In the genomic region with DNA sequence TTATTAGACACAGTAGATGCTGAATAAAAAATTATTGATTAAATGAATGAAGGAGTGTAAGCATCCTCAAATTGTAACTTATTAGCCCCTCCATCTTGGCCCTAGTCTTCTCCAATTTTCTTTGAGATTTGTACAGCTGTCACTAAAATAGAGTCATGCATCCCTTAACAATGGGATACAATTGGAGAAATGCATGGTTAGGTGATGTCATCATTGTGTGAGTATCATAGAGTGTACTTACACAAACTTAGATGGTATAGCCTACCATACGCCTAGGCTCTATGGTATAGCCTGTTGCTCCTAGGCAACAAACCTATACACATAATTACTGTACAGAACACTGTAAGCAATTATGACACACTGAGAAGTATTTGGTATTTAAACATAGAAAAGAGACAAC, we compare ENCODE assay signal across 32 cellular contexts. TPM values are rescaled to one million over a fixed set of nuclear protein-coding genes. Genes with fewer than 3 reads are reported as not detected.
"Had no signal": no experiment of that assay in that cellular context is flagged by ENCODE, and none has a peak within 500 bp of the region (broad histone marks: within the 10 kb centered on the region; RNA-seq: fewer than 3 reads in every experiment).

No MANE protein-coding gene starts in this region.

- H3K9me3 ChIP-seq: ascending aorta had no signal

- H3K27ac Mint-ChIP-seq: activated B cell treated with CpG ODN at 0.5 μM for 24 hours; activated CD4-positive, alpha-beta memory T cell treated with anti-CD3 and anti-CD28 coated beads for 36 hours; activated CD4-positive, alpha-beta T cell treated with anti-CD3 and anti-CD28 coated beads, Interleukin-2, amount 10 ng/mL, durations not matched to agents 24 days and 14 days; activated CD8-positive, alpha-beta T cell treated with anti-CD3 and anti-CD28 coated beads for 36 hours; activated naive CD4-positive, alpha-beta T cell treated with anti-CD3 and anti-CD28 coated beads, Interleukin-2, amount 10 ng/mL, durations not matched to agents 7 days and 5 days; activated naive CD4-positive, alpha-beta T cell treated with anti-CD3 and anti-CD28 coated beads, Interleukin-2, amount 50 U/mL, for 24 hours; activated naive CD8-positive, alpha-beta T cell; activated naive CD8-positive, alpha-beta T cell treated with anti-CD3 and anti-CD28 coated beads, Interleukin-2, amount 10 ng/mL, durations not matched to agents 7 days and 5 days; activated naive CD8-positive, alpha-beta T cell treated with anti-CD3 and anti-CD28 coated beads, Interleukin-2, amount 50 U/mL, for 24 hours; activated T-cell treated with anti-CD3 and anti-CD28 coated beads, Interleukin-2, amount 50 U/mL, for 24 hours; activated T-helper 2 cell treated with anti-CD3 and anti-CD28 coated beads, Interferon-gamma antibody, Interleukin-2, Interleukin-4, amounts not matched to agents 10 μg/mL and 5 μg/mL and 100 μg/mL, durations not matched to agents 14 hours and 24 hours and 36 hours; brain; T-helper 1 cell treated with Interleukin-12 subunit alpha and Interleukin-12 subunit beta and Interleukin-4 antibody, amounts not matched to agents 30 μg/mL and 1 μg/mL, for 36 hours; T-helper 2 cell treated with Interferon-gamma antibody and Interleukin-4, amounts not matched to agents 5 μg/mL and 100 μg/mL, for 36 hours had no signal

- H3K9me3 Mint-ChIP-seq: activated CD4-positive, alpha-beta T cell treated with anti-CD3 and anti-CD28 coated beads, Interleukin-2, amount 10 ng/mL, durations not matched to agents 24 days and 14 days; activated naive CD4-positive, alpha-beta T cell treated with anti-CD3 and anti-CD28 coated beads, Interleukin-2, amount 10 ng/mL, durations not matched to agents 7 days and 5 days; activated naive CD8-positive, alpha-beta T cell treated with anti-CD3 and anti-CD28 coated beads, Interleukin-2, amount 10 ng/mL, durations not matched to agents 7 days and 5 days; activated naive CD8-positive, alpha-beta T cell treated with anti-CD3 and anti-CD28 coated beads, Interleukin-2, amount 50 U/mL, for 24 hours; activated T-helper 2 cell treated with anti-CD3 and anti-CD28 coated beads, Interferon-gamma antibody, Interleukin-2, Interleukin-4, amounts not matched to agents 10 μg/mL and 5 μg/mL and 100 μg/mL, durations not matched to agents 14 hours and 24 hours and 36 hours; T-helper 1 cell treated with Interleukin-12 subunit alpha and Interleukin-12 subunit beta and Interleukin-4 antibody, amounts not matched to agents 30 μg/mL and 1 μg/mL, for 36 hours; T-helper 2 cell treated with Interferon-gamma antibody and Interleukin-4, amounts not matched to agents 5 μg/mL and 100 μg/mL, for 36 hours had no signal

- H3K27me3 ChIP-seq: ascending aorta had no signal

- H3K4me3 Mint-ChIP-seq: activated B cell treated with CpG ODN at 0.5 μM for 24 hours; activated CD4-positive, alpha-beta memory T cell treated with anti-CD3 and anti-CD28 coated beads for 36 hours; activated CD4-positive, alpha-beta T cell treated with anti-CD3 and anti-CD28 coated beads, Interleukin-2, amount 10 ng/mL, durations not matched to agents 24 days and 14 days; activated CD8-positive, alpha-beta T cell treated with anti-CD3 and anti-CD28 coated beads for 36 hours; activated naive CD4-positive, alpha-beta T cell treated with anti-CD3 and anti-CD28 coated beads, Interleukin-2, amount 10 ng/mL, durations not matched to agents 7 days and 5 days; activated naive CD4-positive, alpha-beta T cell treated with anti-CD3 and anti-CD28 coated beads, Interleukin-2, amount 50 U/mL, for 24 hours; activated naive CD8-positive, alpha-beta T cell; activated naive CD8-positive, alpha-beta T cell treated with anti-CD3 and anti-CD28 coated beads, Interleukin-2, amount 10 ng/mL, durations not matched to agents 7 days and 5 days; activated naive CD8-positive, alpha-beta T cell treated with anti-CD3 and anti-CD28 coated beads, Interleukin-2, amount 50 U/mL, for 24 hours; activated T-cell treated with anti-CD3 and anti-CD28 coated beads, Interleukin-2, amount 50 U/mL, for 24 hours; brain; T-helper 1 cell treated with Interleukin-12 subunit alpha and Interleukin-12 subunit beta and Interleukin-4 antibody, amounts not matched to agents 30 μg/mL and 1 μg/mL, for 36 hours; T-helper 2 cell treated with Interferon-gamma antibody and Interleukin-4, amounts not matched to agents 5 μg/mL and 100 μg/mL, for 36 hours had no signal

- ATAC-seq: activated naive CD8-positive, alpha-beta T cell treated with anti-CD3 and anti-CD28 coated beads, Interleukin-2, amount 50 U/mL, for 24 hours had no signal

- H3K27ac ChIP-seq: ascending aorta, VCaP had no signal

- H3K4me3 ChIP-seq: ascending aorta had no signal

- FAIRE-seq: TTC549 had no signal

- H3K36me3 Mint-ChIP-seq: activated CD4-positive, alpha-beta memory T cell treated with anti-CD3 and anti-CD28 coated beads for 36 hours; activated naive CD4-positive, alpha-beta T cell treated with anti-CD3 and anti-CD28 coated beads, Interleukin-2, amount 10 ng/mL, durations not matched to agents 7 days and 5 days; activated naive CD4-positive, alpha-beta T cell treated with anti-CD3 and anti-CD28 coated beads, Interleukin-2, amount 50 U/mL, for 24 hours; activated naive CD8-positive, alpha-beta T cell treated with anti-CD3 and anti-CD28 coated beads, Interleukin-2, amount 10 ng/mL, durations not matched to agents 7 days and 5 days; brain had no signal

- H3K36me3 ChIP-seq: ascending aorta had no signal

- H3K4me1 Mint-ChIP-seq: activated B cell treated with CpG ODN at 0.5 μM for 24 hours; activated CD4-positive, alpha-beta T cell treated with anti-CD3 and anti-CD28 coated beads, Interleukin-2, amount 10 ng/mL, durations not matched to agents 24 days and 14 days; activated naive CD4-positive, alpha-beta T cell treated with anti-CD3 and anti-CD28 coated beads, Interleukin-2, amount 10 ng/mL, durations not matched to agents 7 days and 5 days; activated naive CD4-positive, alpha-beta T cell treated with anti-CD3 and anti-CD28 coated beads, Interleukin-2, amount 50 U/mL, for 24 hours; activated naive CD8-positive, alpha-beta T cell treated with anti-CD3 and anti-CD28 coated beads, Interleukin-2, amount 10 ng/mL, durations not matched to agents 7 days and 5 days; activated naive CD8-positive, alpha-beta T cell treated with anti-CD3 and anti-CD28 coated beads, Interleukin-2, amount 50 U/mL, for 24 hours; brain had no signal

- H3K27me3 Mint-ChIP-seq: activated B cell treated with CpG ODN at 0.5 μM for 24 hours; activated CD4-positive, alpha-beta memory T cell treated with anti-CD3 and anti-CD28 coated beads for 36 hours; activated naive CD4-positive, alpha-beta T cell treated with anti-CD3 and anti-CD28 coated beads, Interleukin-2, amount 10 ng/mL, durations not matched to agents 7 days and 5 days; activated naive CD8-positive, alpha-beta T cell treated with anti-CD3 and anti-CD28 coated beads, Interleukin-2, amount 50 U/mL, for 24 hours; brain had no signal

- DNase-seq: activated B cell treated with CpG ODN at 0.5 μM for 24 hours; activated CD4-positive, alpha-beta T cell treated with anti-CD3 and anti-CD28 coated beads for 4 hours; activated CD4-positive, alpha-beta T cell treated with anti-CD3 and anti-CD28 coated beads, Interleukin-2, amount 50 U/mL, for 1 hour; activated CD4-positive, alpha-beta T cell treated with anti-CD3 and anti-CD28 coated beads, Interleukin-2, amount 50 U/mL, for 4 hours; activated CD4-positive, CD25-positive, alpha-beta regulatory T cell treated with anti-CD3 and anti-CD28 coated beads, Interleukin-2, amount 50 U/mL, for 72 hours; activated CD8-positive, alpha-beta memory T cell treated with anti-CD3 and anti-CD28 coated beads, Interleukin-2, amount 50 U/mL, for 4 hours; activated CD8-positive, alpha-beta T cell treated with anti-CD3 and anti-CD28 coated beads for 36 hours; activated effector memory CD4-positive, alpha-beta T cell treated with Interleukin-2 at 50 U/mL for 16 hours; activated gamma-delta T cell; activated naive CD4-positive, alpha-beta T cell treated with anti-CD3 and anti-CD28 coated beads, Interleukin-2, amount 10 ng/mL, durations not matched to agents 7 days and 5 days; activated naive CD4-positive, alpha-beta T cell treated with Interleukin-2 at 50 U/mL for 16 hours; activated naive CD8-positive, alpha-beta T cell treated with anti-CD3 and anti-CD28 coated beads, Interleukin-2, amount 10 ng/mL, durations not matched to agents 7 days and 5 days; activated naive CD8-positive, alpha-beta T cell treated with anti-CD3 and anti-CD28 coated beads, Interleukin-2, amount 50 U/mL, for 24 hours; activated T-cell treated with anti-CD3 and anti-CD28 coated beads for 4 hours; activated T-cell treated with anti-CD3 and anti-CD28 coated beads, Interleukin-2, amount 50 U/mL, for 24 hours; amygdala; anterior cingulate cortex; central memory CD4-positive, alpha-beta T cell; T-helper 2 cell; T-helper 9 cell had no signal

- H3K4me1 ChIP-seq: ascending aorta had no signal

RNA-seq across cellular contexts. Expression of a gene that starts 38.3 kb away (rescaled TPM):
- total RNA-seq: activated B cell treated with CpG ODN at 0.5 μM for 24 hours; activated CD4-positive, alpha-beta memory T cell treated with anti-CD3 and anti-CD28 coated beads for 36 hours; activated CD4-positive, alpha-beta T cell treated with anti-CD3 and anti-CD28 coated beads, Interleukin-2, amount 10 ng/mL, durations not matched to agents 24 days and 14 days; activated CD8-positive, alpha-beta memory T cell treated with anti-CD3 and anti-CD28 coated beads for 36 hours; activated CD8-positive, alpha-beta T cell treated with anti-CD3 and anti-CD28 coated beads for 36 hours; activated naive CD8-positive, alpha-beta T cell treated with anti-CD3 and anti-CD28 coated beads, Interleukin-2, amount 10 ng/mL, durations not matched to agents 7 days and 5 days; activated T-helper 2 cell treated with anti-CD3 and anti-CD28 coated beads, Interferon-gamma antibody, Interleukin-2, Interleukin-4, amounts not matched to agents 10 μg/mL and 5 μg/mL and 100 μg/mL, durations not matched to agents 14 hours and 24 hours and 36 hours had no signal
